In the genomic region with DNA sequence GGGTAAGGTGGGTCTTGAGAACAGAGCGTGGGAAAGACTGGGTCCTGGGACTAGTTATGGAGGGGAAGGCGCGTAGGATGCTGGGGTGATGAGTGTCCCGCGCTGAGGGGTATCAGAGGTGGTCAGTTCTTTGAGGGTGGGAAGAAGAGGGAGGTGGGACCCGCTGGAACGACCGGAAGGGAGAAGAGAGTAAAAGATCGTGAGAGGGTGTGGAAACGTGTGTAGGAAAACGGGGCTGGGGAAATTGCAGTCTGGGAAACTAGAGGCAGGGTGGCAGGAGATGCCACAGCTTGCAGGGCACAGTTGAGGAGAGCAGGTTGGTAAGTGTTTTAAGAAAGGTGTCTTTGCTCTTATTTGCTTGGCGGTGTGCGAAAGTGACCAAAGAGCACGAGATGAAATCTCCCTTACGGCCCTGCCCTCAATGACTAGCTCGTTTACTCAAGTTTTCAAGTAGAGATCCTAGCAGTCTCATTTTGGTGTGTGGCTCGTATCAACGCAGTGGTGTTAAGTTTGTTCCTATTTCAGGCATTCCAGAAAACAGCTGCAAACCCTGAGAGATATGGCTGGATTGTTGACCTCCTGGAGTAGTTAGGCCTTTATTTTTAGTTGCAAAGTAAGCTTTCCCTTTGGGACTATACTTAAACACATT, we compare ENCODE assay signal across 8 cellular contexts. TPM values are rescaled to one million over a fixed set of nuclear protein-coding genes. Genes with fewer than 3 reads are reported as not detected.
DNase-seq lines count a peak whose midpoint lies in the region; ATAC-seq and TF ChIP-seq lines count a peak whose summit lies in the region.

No MANE protein-coding gene starts in this region.

- H3K9ac ChIP-seq in HCT116 (ENCODE audit: low read length) (peak overlapping the region; percentile 95), SK-N-SH (peak overlapping the region; percentile 91)

- no peaks in the 10 kb centered on the region for H3K9me3 Mint-ChIP-seq in CD8-positive, alpha-beta memory T cell
- peaks cover 0 to 2% (median 0%) of the 10 kb centered on the region in 11 donors for H3K9me3 Mint-ChIP-seq in naive thymus-derived CD4-positive, alpha-beta T cell

- peaks cover 14% of the 10 kb centered on the region for H3K36me3 ChIP-seq in CD8-positive, alpha-beta memory T cell (ENCODE audit: insufficient read depth, low read length)
- H3K36me3 ChIP-seq in HCT116 (ENCODE audit: control insufficient read depth in 1 of 2, insufficient read depth in 2 of 2, low read length in 2 of 2) (peaks cover 5 to 10% of the 10 kb centered on the region in 2 experiments), SK-N-SH (replicated peaks in 1 of 2; ENCODE audit: control insufficient read depth in 1 of 2, insufficient read depth in 2 of 2, low read length in 1 of 2) (peaks cover 14 to 31% of the 10 kb centered on the region in 2 experiments)
- H3K36me3 ChIP-seq in naive thymus-derived CD4-positive, alpha-beta T cell (ENCODE audit: control insufficient read depth in 2 of 3, insufficient read depth in 3 of 3, low read length in 3 of 3): peaks cover 3 to 29% (median 12%) of the 10 kb centered on the region in 3 experiments

- no peaks in the 10 kb centered on the region for H4K20me1 ChIP-seq in HCT116 (ENCODE audit: insufficient read depth)
- no peaks in the 10 kb centered on the region; the same call in none of the 2 replicates for H4K20me1 ChIP-seq in SK-N-SH (ENCODE audit: insufficient read depth)

- TF ChIP-seq EP300 in SK-N-SH (IDR thresholded peaks at IDR 0.05; ENCODE audit: borderline replicate concordance in 1 of 2, low read depth in 1 of 2, low read length in 1 of 2): no peak

- WGBS in SK-N-SH (ENCODE audit: low lambda C conversion rate): under 1% methylated on average over 18 of the region's 18 CpGs

- intact Hi-C loops in HCT116 (cut with micrococcal nuclease): loop anchor here (2.0 kb wide), 2 partner anchors 24 to 32 kb away; a partner anchor contains a TSS
- intact Hi-C loops in naive thymus-derived CD4-positive, alpha-beta T cell (cut with micrococcal nuclease): loop anchor here (2.0 to 10.0 kb wide), 6 partner anchors 641 to 920 kb away; a partner anchor contains a TSS

- CTCF ChIA-PET in CD8-positive, alpha-beta memory T cell (lab: Charles Lee): interaction anchor here (1.0 to 3.7 kb wide), 4 partner anchors 24 to 306 kb away, joined by 3 to 17 read pairs (median 8); a partner anchor contains a TSS
- CTCF ChIA-PET in HCT116 (lab: Charles Lee) (interaction anchor here (0.7 kb wide), 1 partner anchor 164 kb away, joined by 3 read pairs; no protein-coding TSS in a partner anchor), SK-N-SH (lab: Yijun Ruan, JAX) (interaction anchor here (0.7 to 1.2 kb wide), 4 partner anchors 16 to 741 kb away, joined by 3 to 4 read pairs (median 3); a partner anchor contains a TSS)
- CTCF ChIA-PET in naive thymus-derived CD4-positive, alpha-beta T cell (lab: Charles Lee): interaction anchor here (0.9 kb wide), 1 partner anchor 171 kb away, joined by 3 read pairs; no protein-coding TSS in a partner anchor

- H3K9me2 ChIP-seq in HCT116 (ENCODE audit: insufficient read depth): no peaks in the 10 kb centered on the region
- H3K9me2 ChIP-seq in SK-N-SH: no peaks in the 10 kb centered on the region

- peaks cover 0 to 40% (median 3%) of the 10 kb centered on the region in 3 donors for H3K36me3 Mint-ChIP-seq in CD8-positive, alpha-beta memory T cell
- H3K36me3 Mint-ChIP-seq in naive thymus-derived CD4-positive, alpha-beta T cell: peaks cover 0 to 12% (median 7%) of the 10 kb centered on the region in 5 donors

- H3K4me1 ChIP-seq in CD8-positive, alpha-beta memory T cell (ENCODE audit: insufficient read depth, low read length): peaks cover 20% of the 10 kb centered on the region
- H3K4me1 ChIP-seq in HCT116 (ENCODE audit: control insufficient read depth in 1 of 2, insufficient read depth in 2 of 2, low read length in 2 of 2) (peaks cover 6 to 27% of the 10 kb centered on the region in 2 experiments; a peak in 3 of 4 replicates), SK-N-SH (ENCODE audit: control insufficient read depth in 1 of 2, insufficient read depth in 2 of 2, low read depth in 1 of 2, low read length in 1 of 2) (peaks cover 2 to 13% of the 10 kb centered on the region in 2 experiments)
- H3K4me1 ChIP-seq in naive thymus-derived CD4-positive, alpha-beta T cell (ENCODE audit: control insufficient read depth in 2 of 2, insufficient read depth in 2 of 2, low read length in 2 of 2): peaks cover 13% of the 10 kb centered on the region in 2 donors

- RAD21 ChIA-PET in HCT116 (lab: Charles Lee; ENCODE audit: low non-redundant PET in 1 of 2, low total read pairs in 2 of 2, uncharacterized antibody in 2 of 2, unreplicated experiment in 2 of 2): no interaction called here

- H3K4me3 ChIP-seq in CD8-positive, alpha-beta memory T cell (ENCODE audit: low read length): peak overlapping the region; percentile 85
- peak overlapping the region; percentile 88 to 91 for H3K4me3 ChIP-seq in HCT116 (replicated peaks in 1 of 2; ENCODE audit: low read depth in 1 of 2, low read length in 2 of 2)
- H3K4me3 ChIP-seq in SK-N-SH (ENCODE audit: low read depth in 2 of 2, low read length in 1 of 2): peak overlapping the region; percentile 59 to 98
- H3K4me3 ChIP-seq in epithelial cell of proximal tubule (ENCODE audit: low read depth, low read length): peak overlapping the region; percentile 89
- peak overlapping the region; percentile 94 for H3K4me3 ChIP-seq in naive thymus-derived CD4-positive, alpha-beta T cell (ENCODE audit: low read length)

- TF ChIP-seq RAD21 in HCT116 (IDR thresholded peaks at IDR 0.05; ENCODE audit: low read depth): no peak
- TF ChIP-seq RAD21 in SK-N-SH (IDR thresholded peaks at IDR 0.05; ENCODE audit: low read length): no peak

- POLR2A ChIA-PET in CD8-positive, alpha-beta memory T cell (lab: Charles Lee): interaction anchor here (1.2 to 2.4 kb wide), 4 partner anchors 24 to 294 kb away, joined by 3 to 31 read pairs (median 6); a partner anchor contains a TSS
- POLR2A ChIA-PET in HCT116 (lab: Charles Lee) (interaction anchor here (1.0 to 1.1 kb wide), 3 partner anchors 8 to 32 kb away, joined by 3 to 5 read pairs (median 3); a partner anchor contains a TSS), SK-N-SH (lab: Yijun Ruan, JAX) (interaction anchor here (1.0 to 1.7 kb wide), 6 partner anchors 24 to 793 kb away, joined by 4 to 13 read pairs (median 6); a partner anchor contains a TSS)
- POLR2A ChIA-PET in naive thymus-derived CD4-positive, alpha-beta T cell (lab: Charles Lee): interaction anchor here (0.7 to 6.1 kb wide), 10 partner anchors 10 to 692 kb away, joined by 3 to 104 read pairs (median 5); a partner anchor contains a TSS

- H3K27me3 Mint-ChIP-seq in CD8-positive, alpha-beta memory T cell: no peaks in the 10 kb centered on the region
- H3K27me3 Mint-ChIP-seq in naive thymus-derived CD4-positive, alpha-beta T cell: no peaks in the 10 kb centered on the region

- peaks cover 11% of the 10 kb centered on the region for H3F3A ChIP-seq in SK-N-SH (replicated peaks; ENCODE audit: insufficient read depth)

- no peaks in the 10 kb centered on the region for H3K27me3 ChIP-seq in CD8-positive, alpha-beta memory T cell (ENCODE audit: insufficient read depth, low read length, poor library complexity, severe bottlenecking)
- H3K27me3 ChIP-seq in HCT116 (ENCODE audit: insufficient read depth, low read length): no peaks in the 10 kb centered on the region
- no peaks in the 10 kb centered on the region for H3K27me3 ChIP-seq in SK-N-SH (ENCODE audit: insufficient read depth)
- no peaks in the 10 kb centered on the region for H3K27me3 ChIP-seq in naive thymus-derived CD4-positive, alpha-beta T cell (ENCODE audit: control insufficient read depth in 2 of 2, insufficient read depth in 2 of 2, low read length in 2 of 2)

- H3K9me3 ChIP-seq in CD8-positive, alpha-beta memory T cell (ENCODE audit: low read length): no peaks in the 10 kb centered on the region
- no peaks in the 10 kb centered on the region for H3K9me3 ChIP-seq in HCT116 (ENCODE audit: control insufficient read depth in 1 of 2, insufficient read depth in 1 of 2, low read depth in 1 of 2, low read length in 2 of 2)
- no peaks in the 10 kb centered on the region for H3K9me3 ChIP-seq in SK-N-SH
- no peaks in the 10 kb centered on the region for H3K9me3 ChIP-seq in naive thymus-derived CD4-positive, alpha-beta T cell (ENCODE audit: control insufficient read depth in 2 of 3, low read length in 3 of 3)

- H3K27ac ChIP-seq in CD8-positive, alpha-beta memory T cell (ENCODE audit: low read depth, low read length): peak overlapping the region; percentile 100
- H3K27ac ChIP-seq in HCT116 (ENCODE audit: low read depth, low read length): peak overlapping the region; percentile 70
- H3K27ac ChIP-seq in SK-N-SH (ENCODE audit: low read depth in 2 of 2, low read length in 1 of 2): peak overlapping the region; percentile 68 to 85
- peak overlapping the region; percentile 76 for H3K27ac ChIP-seq in naive thymus-derived CD4-positive, alpha-beta T cell (ENCODE audit: low read depth, low read length)

- peaks cover 41 to 61% (median 53%) of the 10 kb centered on the region in 3 donors for H3K4me1 Mint-ChIP-seq in CD8-positive, alpha-beta memory T cell
- H3K4me1 Mint-ChIP-seq in naive thymus-derived CD4-positive, alpha-beta T cell: peaks cover 30 to 68% (median 53%) of the 10 kb centered on the region in 7 donors

- TSS peak; percentile 80 for BruUV-seq in HCT116 (replicated peaks; lab: Mats Ljungman, UMichigan)

- DNase-seq in CD8-positive, alpha-beta memory T cell: peak in 1 of 5 donors; percentile 4
- DNase-seq in HCT116 (ENCODE audit: low read depth, low spot score) (peak; percentile 16), SK-N-SH (no peak), epithelial cell of proximal tubule (ENCODE audit: low read depth) (no peak), NCI-H774 (lab: John Stamatoyannopoulos, UW) (no peak)
- DNase-seq in naive thymus-derived CD4-positive, alpha-beta T cell: peak in 1 of 9 donors; percentile 6

- H3K4me2 ChIP-seq in HCT116 (ENCODE audit: low read length) (peak overlapping the region; percentile 86), SK-N-SH (peak overlapping the region; percentile 83)

- ATAC-seq in HCT116 (peak; percentile 39), HG03432 (IDR thresholded peaks at IDR 0.05; ENCODE audit: unreplicated experiment) (no peak), GM18517 (IDR thresholded peaks at IDR 0.05; ENCODE audit: unreplicated experiment) (no peak)
- no peak for ATAC-seq in naive thymus-derived CD4-positive, alpha-beta T cell

- TF ChIP-seq POLR2A in HCT116 (IDR thresholded peaks at IDR 0.05; ENCODE audit: borderline replicate concordance, extremely low read depth, insufficient read depth, insufficient read length): no peak

- H3K27ac Mint-ChIP-seq in CD8-positive, alpha-beta memory T cell: peak overlapping the region; percentile 92 to 99 (median 98)
- peak overlapping the region; percentile 94 to 100 (median 99) for H3K27ac Mint-ChIP-seq in naive thymus-derived CD4-positive, alpha-beta T cell

- TF ChIP-seq CTCF in HCT116 (IDR thresholded peaks at IDR 0.05 in 2 of 3, conservative IDR thresholded peaks at IDR 0.05 in 1 of 3; ENCODE audit: borderline replicate concordance in 1 of 3, insufficient read depth in 1 of 3, low read depth in 2 of 3, low read length in 2 of 3) (no peak), SK-N-SH (IDR thresholded peaks at IDR 0.05) (no peak), epithelial cell of proximal tubule (conservative IDR thresholded peaks at IDR 0.05; ENCODE audit: low read depth, low read length) (no peak)

- H2AFZ ChIP-seq in HCT116 (ENCODE audit: low read depth, low read length, poor library complexity, severe bottlenecking): no peak overlapping the region
- H2AFZ ChIP-seq in SK-N-SH (ENCODE audit: low read depth): peak overlapping the region; percentile 79

- H3K79me2 ChIP-seq in HCT116 (ENCODE audit: insufficient read depth, low read length) (peaks cover 64% of the 10 kb centered on the region), SK-N-SH (ENCODE audit: insufficient read depth) (peaks cover 69% of the 10 kb centered on the region)

- H3K4me3 Mint-ChIP-seq in CD8-positive, alpha-beta memory T cell: peak overlapping the region; percentile 90 to 98 (median 93)
- peak overlapping the region; percentile 88 to 99 (median 96) for H3K4me3 Mint-ChIP-seq in naive thymus-derived CD4-positive, alpha-beta T cell

RNA-seq across cellular contexts. Expression of a gene that starts 0.6 kb away (rescaled TPM):
- total RNA-seq in CD8-positive, alpha-beta memory T cell: 100 to 1,000 TPM; 140 to 143 TPM
- polyA plus RNA-seq in CD8-positive, alpha-beta memory T cell: 90.6 TPM
- total RNA-seq in HCT116 (2021; ENCODE audit: unreplicated experiment) (156 TPM), epithelial cell of proximal tubule (170 and 190 TPM in 2 replicates)
- 165 and 171 TPM in 2 replicates for polyA plus RNA-seq in HCT116 (2012)
- 101 and 156 TPM in 2 replicates for polyA plus RNA-seq in SK-N-SH (2012; rRNA removed)
- 89.0 and 114 TPM in 2 replicates for polyA plus RNA-seq in SK-N-SH (2012; cell fraction: cytosol; rRNA removed)
- 68.1 and 118 TPM in 2 replicates for polyA plus RNA-seq in SK-N-SH (2012; cell fraction: nucleus; rRNA removed)
- 100 to 1,000 TPM in 1 of 5 experiments, 10 to 100 TPM in 4; 39.6 to 153 (median 84.5) TPM for total RNA-seq in naive thymus-derived CD4-positive, alpha-beta T cell
- 10 to 100 TPM; 27.3 to 60.6 TPM for polyA plus RNA-seq in naive thymus-derived CD4-positive, alpha-beta T cell

RNA-seq across cellular contexts. Expression of a gene that starts 24.0 kb away (rescaled TPM):
- total RNA-seq in CD8-positive, alpha-beta memory T cell: 10 to 100 TPM; 62.7 to 65.7 TPM
- polyA plus RNA-seq in CD8-positive, alpha-beta memory T cell: 71.7 TPM
- total RNA-seq in HCT116 (2021; ENCODE audit: unreplicated experiment) (130 TPM), epithelial cell of proximal tubule (140 and 169 TPM in 2 replicates)
- polyA plus RNA-seq in HCT116 (2012): 83.3 and 110 TPM in 2 replicates
- 85.5 and 104 TPM in 2 replicates for polyA plus RNA-seq in SK-N-SH (2012; rRNA removed)
- 119 and 123 TPM in 2 replicates for polyA plus RNA-seq in SK-N-SH (2012; cell fraction: cytosol; rRNA removed)
- 18.1 and 29.0 TPM in 2 replicates for polyA plus RNA-seq in SK-N-SH (2012; cell fraction: nucleus; rRNA removed)
- total RNA-seq in naive thymus-derived CD4-positive, alpha-beta T cell: 10 to 100 TPM; 21.3 to 42.7 (median 35.7) TPM
- polyA plus RNA-seq in naive thymus-derived CD4-positive, alpha-beta T cell: 100 to 1,000 TPM in 1 of 2 donors, 10 to 100 TPM in 1; 79.4 to 102 TPM

RNA-seq across cellular contexts. Expression of a gene that starts 31.7 kb away (rescaled TPM):
- total RNA-seq in CD8-positive, alpha-beta memory T cell: 100 to 1,000 TPM; 139 to 144 TPM
- 1.2 TPM for polyA plus RNA-seq in CD8-positive, alpha-beta memory T cell
- total RNA-seq in HCT116 (2021; ENCODE audit: unreplicated experiment) (69.3 TPM), epithelial cell of proximal tubule (43.2 and 48.9 TPM in 2 replicates)
- 17.6 and 27.8 TPM in 2 replicates for polyA plus RNA-seq in HCT116 (2012)
- polyA plus RNA-seq in SK-N-SH (2012; rRNA removed): 12.1 and 14.8 TPM in 2 replicates
- 16.6 and 17.9 TPM in 2 replicates for polyA plus RNA-seq in SK-N-SH (2012; cell fraction: cytosol; rRNA removed)
- polyA plus RNA-seq in SK-N-SH (2012; cell fraction: nucleus; rRNA removed): 5.2 and 10.9 TPM in 2 replicates
- 10 to 100 TPM in 1 of 5 experiments, 1 to 10 TPM in 4; 2.2 to 62.6 (median 7.5) TPM for total RNA-seq in naive thymus-derived CD4-positive, alpha-beta T cell
- polyA plus RNA-seq in naive thymus-derived CD4-positive, alpha-beta T cell: 1 to 10 TPM; 1.2 to 1.7 TPM
